Comparison of ENCODE assay signal across 10 cellular contexts in the genomic region with DNA sequence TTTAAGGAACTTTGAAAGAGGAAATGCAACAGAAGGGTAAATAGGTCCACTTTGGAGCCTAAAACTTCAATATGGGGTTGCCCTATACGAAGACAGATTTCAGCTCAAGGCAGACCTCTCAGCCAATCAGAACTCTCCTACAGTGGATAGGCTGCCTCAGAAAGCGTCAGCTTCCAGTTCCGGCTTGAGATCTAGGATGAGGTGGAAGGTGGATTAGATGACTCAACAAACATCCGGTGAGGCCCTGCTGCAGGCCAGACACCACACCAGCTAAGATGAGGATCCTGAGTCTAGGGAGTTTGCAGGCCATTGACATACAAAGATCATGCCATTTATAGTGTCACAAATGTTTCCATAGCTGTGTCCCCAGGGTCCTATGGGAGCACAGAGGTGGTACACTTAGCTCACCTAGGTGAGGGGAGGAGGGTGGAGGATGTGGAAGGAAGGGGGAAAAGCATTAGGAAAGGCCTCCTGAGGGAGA. TPM values are rescaled to one million over a fixed set of nuclear protein-coding genes. Genes with fewer than 3 reads are reported as not detected.
DNase-seq lines count a peak whose midpoint lies in the region; ATAC-seq and TF ChIP-seq lines count a peak whose summit lies in the region.
"Had no signal": no experiment of that assay in that cellular context is flagged by ENCODE, and none has a peak within 500 bp of the region (broad histone marks: within the 10 kb centered on the region; RNA-seq: fewer than 3 reads in every experiment).

No MANE protein-coding gene starts in this region.

- H3K4me3 Mint-ChIP-seq in activated B cell treated with CpG ODN at 0.5 μM for 24 hours: peak overlapping the region; percentile 56
- H3K4me3 Mint-ChIP-seq: activated naive CD4-positive, alpha-beta T cell treated with anti-CD3 and anti-CD28 coated beads, Interleukin-2, amount 50 U/mL, for 24 hours had no signal

- H3K27ac ChIP-seq in mammary epithelial cell (ENCODE audit: insufficient read depth, low read depth, low read length) (no peak overlapping the region), esophagus squamous epithelium (no peak overlapping the region)

- H3K4me3 ChIP-seq in mammary epithelial cell (replicated peaks in 1 of 3; ENCODE audit: insufficient read depth in 1 of 3, low read depth in 2 of 3, low read length in 3 of 3) (no peak overlapping the region), esophagus squamous epithelium (no peak overlapping the region)

- no peak for TF ChIP-seq POLR2A in esophagus squamous epithelium (IDR thresholded peaks at IDR 0.05)

- dilution Hi-C loops in mammary epithelial cell (cut with HindIII; ENCODE audit: low sequenced_read_pairs): no loop called here

- peaks cover 42% of the 10 kb centered on the region for H3K4me1 Mint-ChIP-seq in activated B cell treated with CpG ODN at 0.5 μM for 24 hours
- H3K4me1 Mint-ChIP-seq: activated naive CD4-positive, alpha-beta T cell treated with anti-CD3 and anti-CD28 coated beads, Interleukin-2, amount 50 U/mL, for 24 hours had no signal

- CTCF ChIA-PET in activated B cell treated with CpG ODN at 0.5 μM for 24 hours (lab: Charles Lee) (interaction anchor here (0.9 to 1.9 kb wide), 4 partner anchors 22 to 191 kb away, joined by 3 to 11 read pairs (median 4); no protein-coding TSS in a partner anchor), mammary epithelial cell (lab: Charles Lee; ENCODE audit: low non-redundant PET) (no interaction called here)

- DNase-seq in EL: peak; percentile 29
- DNase-seq in activated B cell treated with CpG ODN at 0.5 μM for 24 hours: peak; percentile 34
- DNase-seq in activated T-cell treated with anti-CD3 and anti-CD28 coated beads, Interleukin-2, amount 50 U/mL, for 48 hours: no peak
- no peak for DNase-seq in GF-D8 (lab: John Stamatoyannopoulos, UW)
- no peak for DNase-seq in mammary epithelial cell
- no peak for DNase-seq in esophagus squamous epithelium (lab: John Stamatoyannopoulos, UW)

- peaks cover 14% of the 10 kb centered on the region for H3K9me3 Mint-ChIP-seq in activated B cell treated with CpG ODN at 0.5 μM for 24 hours

- H3K36me3 ChIP-seq in mammary epithelial cell (ENCODE audit: insufficient read depth, low read length): no peaks in the 10 kb centered on the region
- H3K36me3 ChIP-seq in esophagus squamous epithelium: no peaks in the 10 kb centered on the region

- in situ Hi-C loops in mammary epithelial cell (cut with MboI; ENCODE audit: low sequenced_read_pairs in 2 of 2): no loop called here

- no peaks in the 10 kb centered on the region for H3K27me3 Mint-ChIP-seq in activated B cell treated with CpG ODN at 0.5 μM for 24 hours
- H3K27me3 Mint-ChIP-seq: activated naive CD4-positive, alpha-beta T cell treated with anti-CD3 and anti-CD28 coated beads, Interleukin-2, amount 50 U/mL, for 24 hours had no signal

- H2AFZ ChIP-seq in mammary epithelial cell (ENCODE audit: low read depth, low read length): no peak overlapping the region

- H3K9ac ChIP-seq in mammary epithelial cell (ENCODE audit: insufficient read depth, low read length): no peak overlapping the region

- intact Hi-C loops in activated B cell treated with CpG ODN at 0.5 μM for 24 hours (cut with micrococcal nuclease) (loop anchor here (1.0 kb wide), 1 partner anchor 51 kb away; no protein-coding TSS in a partner anchor), mammary epithelial cell (cut with micrococcal nuclease) (no loop called here), esophagus squamous epithelium (cut with DNase I) (no loop called here)

- POLR2A ChIA-PET in activated B cell treated with CpG ODN at 0.5 μM for 24 hours (lab: Charles Lee): interaction anchor here (0.8 to 1.6 kb wide), 10 partner anchors 18 to 423 kb away, joined by 3 to 19 read pairs (median 4); a partner anchor contains a TSS

- H3K4me2 ChIP-seq in mammary epithelial cell (ENCODE audit: insufficient read depth, low read depth, low read length): no peak overlapping the region

- peaks cover 15% of the 10 kb centered on the region for H3K36me3 Mint-ChIP-seq in activated B cell treated with CpG ODN at 0.5 μM for 24 hours (ENCODE audit: low read depth)

- H3K27me3 ChIP-seq in mammary epithelial cell (ENCODE audit: insufficient read depth, low read length): no peaks in the 10 kb centered on the region
- peaks cover 0 to 32% (median 0%) of the 10 kb centered on the region in 4 donors for H3K27me3 ChIP-seq in esophagus squamous epithelium

- whole genome bisulfite sequencing in mammary epithelial cell (ENCODE audit: low coverage, missing lambda C conversion rate): 85% methylated on average over 4 of the region's 4 CpGs
- WGBS in esophagus squamous epithelium, 2 donors: 39 to 47% methylated on average over 4 of the region's 4 CpGs

- H4K20me1 ChIP-seq in mammary epithelial cell (ENCODE audit: insufficient read depth, low read length): no peaks in the 10 kb centered on the region

- H3K27ac Mint-ChIP-seq in activated B cell treated with CpG ODN at 0.5 μM for 24 hours: peak overlapping the region; percentile 92
- H3K27ac Mint-ChIP-seq: activated naive CD4-positive, alpha-beta T cell treated with anti-CD3 and anti-CD28 coated beads, Interleukin-2, amount 50 U/mL, for 24 hours had no signal

- ATAC-seq in GM19438 (IDR thresholded peaks at IDR 0.05; ENCODE audit: low read depth, unreplicated experiment): peak; percentile 89
- peak; percentile 90 for ATAC-seq in HG03159 (IDR thresholded peaks at IDR 0.05; ENCODE audit: unreplicated experiment)
- ATAC-seq in activated B cell treated with CpG ODN at 0.5 μM for 24 hours (ENCODE audit: low read depth): peak; percentile 90

- peaks cover 7% of the 10 kb centered on the region for H3K9me3 ChIP-seq in mammary epithelial cell (replicated peaks; ENCODE audit: insufficient read depth, low read length)
- H3K9me3 ChIP-seq in esophagus squamous epithelium: peaks cover 0 to 14% (median 0%) of the 10 kb centered on the region in 3 donors

- H3K4me1 ChIP-seq in mammary epithelial cell (ENCODE audit: insufficient read depth, low read length): no peaks in the 10 kb centered on the region
- H3K4me1 ChIP-seq in esophagus squamous epithelium: no peaks in the 10 kb centered on the region

- BruUV-seq in mammary epithelial cell (replicated peaks; lab: Mats Ljungman, UMichigan): no TSS peak

- TF ChIP-seq CTCF in activated B cell treated with CpG ODN at 0.5 μM for 24 hours (IDR thresholded peaks at IDR 0.05) (no peak), mammary epithelial cell (conservative IDR thresholded peaks at IDR 0.05 in 1 of 2, IDR thresholded peaks at IDR 0.05 in 1 of 2; ENCODE audit: extremely low read depth in 1 of 2, insufficient read depth in 1 of 2, low read depth in 1 of 2, low read length in 2 of 2) (no peak), esophagus squamous epithelium (IDR thresholded peaks at IDR 0.05) (no peak)

- H3K79me2 ChIP-seq in mammary epithelial cell (ENCODE audit: insufficient read depth, low read length): no peaks in the 10 kb centered on the region

RNA-seq across cellular contexts. Expression of a gene that starts 7.9 kb away (rescaled TPM):
- total RNA-seq in activated B cell treated with CpG ODN at 0.5 μM for 24 hours: 0.20 TPM in 1 of 2 replicates, not detected in the other
- total RNA-seq in mammary epithelial cell: not detected
- polyA plus RNA-seq in mammary epithelial cell: 0.02 TPM
- polyA minus RNA-seq in mammary epithelial cell: not detected
- total RNA-seq in esophagus squamous epithelium: under 1 TPM; 0.19 to 0.62 (median 0.48) TPM
- total RNA-seq: lung microvascular endothelial cell had no signal

RNA-seq across cellular contexts. Expression of a gene that starts 48.8 kb away (rescaled TPM):
- total RNA-seq in activated B cell treated with CpG ODN at 0.5 μM for 24 hours (not detected in 2 replicates), mammary epithelial cell (not detected), esophagus squamous epithelium (not detected)
- polyA plus RNA-seq in mammary epithelial cell: not detected
- polyA minus RNA-seq in mammary epithelial cell: not detected
- total RNA-seq: lung microvascular endothelial cell had no signal

Comparison
In these comparisons a context has a peak if more than half of its experiments do, and no peak if none do; other contexts are left out.
1. DNase-seq: peak in EL (single experiment) and activated B cell treated with CpG ODN at 0.5 μM for 24 hours (single experiment); none in activated T-cell treated with anti-CD3 and anti-CD28 coated beads, Interleukin-2, amount 50 U/mL, for 48 hours (0 of 2), GF-D8 (single experiment), mammary epithelial cell (single experiment) and esophagus squamous epithelium (single experiment).
2. Peak in every context shown above with its lines, with median percentiles within 50 percentile points of each other: ATAC-seq.